Comparison of ENCODE assay signal across 1 cellular context in the genomic region with DNA sequence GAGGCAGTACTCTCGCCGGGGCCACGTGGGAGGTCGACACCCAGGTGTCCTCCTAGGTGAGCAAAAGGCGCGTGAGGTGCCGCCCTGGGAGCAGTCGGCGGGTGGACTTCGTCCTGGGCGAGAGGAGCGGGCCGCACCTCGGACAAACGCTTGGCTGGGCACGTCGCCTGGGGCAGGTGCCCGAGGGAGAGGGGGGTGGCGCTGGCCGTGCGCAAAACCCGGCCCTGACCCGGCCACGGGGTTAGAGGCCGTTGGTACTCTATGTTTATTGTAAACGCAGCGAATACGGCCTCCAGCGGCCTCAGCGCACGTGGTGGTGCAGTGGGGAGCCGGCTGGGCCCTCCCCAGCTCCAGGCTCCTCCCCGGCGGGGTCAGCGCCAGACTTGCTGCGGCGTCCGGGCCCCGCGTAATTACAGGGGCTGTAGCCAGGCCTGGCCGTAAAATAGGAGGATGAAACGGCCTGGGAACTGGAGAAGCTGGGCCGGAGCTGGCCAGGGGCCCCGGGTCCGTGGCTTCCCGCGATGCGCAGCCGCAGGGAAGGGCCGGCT.
TF ChIP-seq lines count a peak whose summit lies in the region.

No MANE protein-coding gene starts in this region.

TF ChIP-seq in HepG2, 621 proteins besides CTCF, POLR2A, EP300 and RAD21 (continued from another document and continues in another):
- TF ChIP-seq, protein P1, sequence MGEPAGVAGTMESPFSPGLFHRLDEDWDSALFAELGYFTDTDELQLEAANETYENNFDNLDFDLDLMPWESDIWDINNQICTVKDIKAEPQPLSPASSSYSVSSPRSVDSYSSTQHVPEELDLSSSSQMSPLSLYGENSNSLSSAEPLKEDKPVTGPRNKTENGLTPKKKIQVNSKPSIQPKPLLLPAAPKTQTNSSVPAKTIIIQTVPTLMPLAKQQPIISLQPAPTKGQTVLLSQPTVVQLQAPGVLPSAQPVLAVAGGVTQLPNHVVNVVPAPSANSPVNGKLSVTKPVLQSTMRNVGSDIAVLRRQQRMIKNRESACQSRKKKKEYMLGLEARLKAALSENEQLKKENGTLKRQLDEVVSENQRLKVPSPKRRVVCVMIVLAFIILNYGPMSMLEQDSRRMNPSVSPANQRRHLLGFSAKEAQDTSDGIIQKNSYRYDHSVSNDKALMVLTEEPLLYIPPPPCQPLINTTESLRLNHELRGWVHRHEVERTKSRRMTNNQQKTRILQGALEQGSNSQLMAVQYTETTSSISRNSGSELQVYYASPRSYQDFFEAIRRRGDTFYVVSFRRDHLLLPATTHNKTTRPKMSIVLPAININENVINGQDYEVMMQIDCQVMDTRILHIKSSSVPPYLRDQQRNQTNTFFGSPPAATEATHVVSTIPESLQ (CRISPR knock-in tag; conservative IDR thresholded peaks at IDR 0.05) = peak; percentile 90
- TF ChIP-seq, protein P2, sequence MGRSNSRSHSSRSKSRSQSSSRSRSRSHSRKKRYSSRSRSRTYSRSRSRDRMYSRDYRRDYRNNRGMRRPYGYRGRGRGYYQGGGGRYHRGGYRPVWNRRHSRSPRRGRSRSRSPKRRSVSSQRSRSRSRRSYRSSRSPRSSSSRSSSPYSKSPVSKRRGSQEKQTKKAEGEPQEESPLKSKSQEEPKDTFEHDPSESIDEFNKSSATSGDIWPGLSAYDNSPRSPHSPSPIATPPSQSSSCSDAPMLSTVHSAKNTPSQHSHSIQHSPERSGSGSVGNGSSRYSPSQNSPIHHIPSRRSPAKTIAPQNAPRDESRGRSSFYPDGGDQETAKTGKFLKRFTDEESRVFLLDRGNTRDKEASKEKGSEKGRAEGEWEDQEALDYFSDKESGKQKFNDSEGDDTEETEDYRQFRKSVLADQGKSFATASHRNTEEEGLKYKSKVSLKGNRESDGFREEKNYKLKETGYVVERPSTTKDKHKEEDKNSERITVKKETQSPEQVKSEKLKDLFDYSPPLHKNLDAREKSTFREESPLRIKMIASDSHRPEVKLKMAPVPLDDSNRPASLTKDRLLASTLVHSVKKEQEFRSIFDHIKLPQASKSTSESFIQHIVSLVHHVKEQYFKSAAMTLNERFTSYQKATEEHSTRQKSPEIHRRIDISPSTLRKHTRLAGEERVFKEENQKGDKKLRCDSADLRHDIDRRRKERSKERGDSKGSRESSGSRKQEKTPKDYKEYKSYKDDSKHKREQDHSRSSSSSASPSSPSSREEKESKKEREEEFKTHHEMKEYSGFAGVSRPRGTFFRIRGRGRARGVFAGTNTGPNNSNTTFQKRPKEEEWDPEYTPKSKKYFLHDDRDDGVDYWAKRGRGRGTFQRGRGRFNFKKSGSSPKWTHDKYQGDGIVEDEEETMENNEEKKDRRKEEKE (IDR thresholded peaks at IDR 0.05) = no peak
- TF ChIP-seq CAMTA2 (CRISPR knock-in tag; IDR thresholded peaks at IDR 0.05; ENCODE audit: borderline replicate concordance) (no peak), CREB1 (IDR thresholded peaks at IDR 0.05) (peak; percentile 14; the same call in 1 of the 2 replicates), CREB1 (CRISPR knock-in tag; IDR thresholded peaks at IDR 0.05) (no peak), IKZF4 (CRISPR knock-in tag; IDR thresholded peaks at IDR 0.05; ENCODE audit: borderline replicate concordance, low read depth, not compliant biosample characterization) (peak; percentile 73), ZNF331 (CRISPR knock-in tag; IDR thresholded peaks at IDR 0.05) (peak; percentile 92), EHMT2 (IDR thresholded peaks at IDR 0.05; ENCODE audit: borderline replicate concordance, low read depth, low read length) (no peak), ZNF232 (CRISPR knock-in tag; IDR thresholded peaks at IDR 0.05; ENCODE audit: borderline replicate concordance) (peak; percentile 91; the same call in 1 of the 2 replicates), JUN (CRISPR knock-in tag; IDR thresholded peaks at IDR 0.05) (peak; percentile 73), ZMYM2 (CRISPR knock-in tag; IDR thresholded peaks at IDR 0.05) (peak; percentile 94), TMF1 (CRISPR knock-in tag; IDR thresholded peaks at IDR 0.05; ENCODE audit: low read depth) (peak; percentile 94), ZNF350 (CRISPR knock-in tag; IDR thresholded peaks at IDR 0.05; ENCODE audit: borderline replicate concordance, low read depth) (peak; percentile 86), ARNT2 (CRISPR knock-in tag; IDR thresholded peaks at IDR 0.05; ENCODE audit: low read depth) (peak; percentile 96), AGO2 (optimal IDR thresholded peaks at IDR 0.05; ENCODE audit: low read depth, low read length) (peak; percentile 98), NFRKB (IDR thresholded peaks at IDR 0.05) (no peak), ATF7 (IDR thresholded peaks at IDR 0.05) (no peak), ATF7 (CRISPR knock-in tag; IDR thresholded peaks at IDR 0.05) (peak; percentile 86), SMARCE1 (IDR thresholded peaks at IDR 0.05; ENCODE audit: borderline replicate concordance) (no peak), ZNF136 (CRISPR knock-in tag; IDR thresholded peaks at IDR 0.05; ENCODE audit: low read depth) (peak; percentile 95), ZKSCAN1 (IDR thresholded peaks at IDR 0.05; ENCODE audit: low read length) (0 out of 2 replicates have a peak, but pooled peaks have one; percentile 7), HOXA9 (CRISPR knock-in tag; IDR thresholded peaks at IDR 0.05; ENCODE audit: borderline replicate concordance) (peak; percentile 66), GTF2F1 (IDR thresholded peaks at IDR 0.05; ENCODE audit: low read length) (no peak), MEIS1 (CRISPR knock-in tag; IDR thresholded peaks at IDR 0.05; ENCODE audit: borderline replicate concordance) (peak; percentile 82; the same call in 1 of the 2 replicates), ZNF768 (CRISPR knock-in tag; IDR thresholded peaks at IDR 0.05) (peak; percentile 42; the same call in 1 of the 2 replicates), ARNTL (CRISPR knock-in tag; IDR thresholded peaks at IDR 0.05) (peak; percentile 99), ZNF614 (CRISPR knock-in tag; IDR thresholded peaks at IDR 0.05; ENCODE audit: borderline replicate concordance) (peak; percentile 74), CEBPG (CRISPR knock-in tag; IDR thresholded peaks at IDR 0.05) (peak; percentile 62), HNRNPL (IDR thresholded peaks at IDR 0.05; ENCODE audit: low read depth, low read length) (peak; percentile 99)
- TF ChIP-seq, protein P3, sequence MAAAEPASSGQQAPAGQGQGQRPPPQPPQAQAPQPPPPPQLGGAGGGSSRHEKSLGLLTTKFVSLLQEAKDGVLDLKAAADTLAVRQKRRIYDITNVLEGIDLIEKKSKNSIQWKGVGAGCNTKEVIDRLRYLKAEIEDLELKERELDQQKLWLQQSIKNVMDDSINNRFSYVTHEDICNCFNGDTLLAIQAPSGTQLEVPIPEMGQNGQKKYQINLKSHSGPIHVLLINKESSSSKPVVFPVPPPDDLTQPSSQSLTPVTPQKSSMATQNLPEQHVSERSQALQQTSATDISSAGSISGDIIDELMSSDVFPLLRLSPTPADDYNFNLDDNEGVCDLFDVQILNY (CRISPR knock-in tag; conservative IDR thresholded peaks at IDR 0.05) = peak; percentile 33; the same call in 1 of the 2 replicates
- TF ChIP-seq, protein P4, sequence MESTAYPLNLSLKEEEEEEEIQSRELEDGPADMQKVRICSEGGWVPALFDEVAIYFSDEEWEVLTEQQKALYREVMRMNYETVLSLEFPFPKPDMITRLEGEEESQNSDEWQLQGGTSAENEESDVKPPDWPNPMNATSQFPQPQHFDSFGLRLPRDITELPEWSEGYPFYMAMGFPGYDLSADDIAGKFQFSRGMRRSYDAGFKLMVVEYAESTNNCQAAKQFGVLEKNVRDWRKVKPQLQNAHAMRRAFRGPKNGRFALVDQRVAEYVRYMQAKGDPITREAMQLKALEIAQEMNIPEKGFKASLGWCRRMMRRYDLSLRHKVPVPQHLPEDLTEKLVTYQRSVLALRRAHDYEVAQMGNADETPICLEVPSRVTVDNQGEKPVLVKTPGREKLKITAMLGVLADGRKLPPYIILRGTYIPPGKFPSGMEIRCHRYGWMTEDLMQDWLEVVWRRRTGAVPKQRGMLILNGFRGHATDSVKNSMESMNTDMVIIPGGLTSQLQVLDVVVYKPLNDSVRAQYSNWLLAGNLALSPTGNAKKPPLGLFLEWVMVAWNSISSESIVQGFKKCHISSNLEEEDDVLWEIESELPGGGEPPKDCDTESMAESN (CRISPR knock-in tag; conservative IDR thresholded peaks at IDR 0.05) = peak; percentile 77
- TF ChIP-seq, protein P5, sequence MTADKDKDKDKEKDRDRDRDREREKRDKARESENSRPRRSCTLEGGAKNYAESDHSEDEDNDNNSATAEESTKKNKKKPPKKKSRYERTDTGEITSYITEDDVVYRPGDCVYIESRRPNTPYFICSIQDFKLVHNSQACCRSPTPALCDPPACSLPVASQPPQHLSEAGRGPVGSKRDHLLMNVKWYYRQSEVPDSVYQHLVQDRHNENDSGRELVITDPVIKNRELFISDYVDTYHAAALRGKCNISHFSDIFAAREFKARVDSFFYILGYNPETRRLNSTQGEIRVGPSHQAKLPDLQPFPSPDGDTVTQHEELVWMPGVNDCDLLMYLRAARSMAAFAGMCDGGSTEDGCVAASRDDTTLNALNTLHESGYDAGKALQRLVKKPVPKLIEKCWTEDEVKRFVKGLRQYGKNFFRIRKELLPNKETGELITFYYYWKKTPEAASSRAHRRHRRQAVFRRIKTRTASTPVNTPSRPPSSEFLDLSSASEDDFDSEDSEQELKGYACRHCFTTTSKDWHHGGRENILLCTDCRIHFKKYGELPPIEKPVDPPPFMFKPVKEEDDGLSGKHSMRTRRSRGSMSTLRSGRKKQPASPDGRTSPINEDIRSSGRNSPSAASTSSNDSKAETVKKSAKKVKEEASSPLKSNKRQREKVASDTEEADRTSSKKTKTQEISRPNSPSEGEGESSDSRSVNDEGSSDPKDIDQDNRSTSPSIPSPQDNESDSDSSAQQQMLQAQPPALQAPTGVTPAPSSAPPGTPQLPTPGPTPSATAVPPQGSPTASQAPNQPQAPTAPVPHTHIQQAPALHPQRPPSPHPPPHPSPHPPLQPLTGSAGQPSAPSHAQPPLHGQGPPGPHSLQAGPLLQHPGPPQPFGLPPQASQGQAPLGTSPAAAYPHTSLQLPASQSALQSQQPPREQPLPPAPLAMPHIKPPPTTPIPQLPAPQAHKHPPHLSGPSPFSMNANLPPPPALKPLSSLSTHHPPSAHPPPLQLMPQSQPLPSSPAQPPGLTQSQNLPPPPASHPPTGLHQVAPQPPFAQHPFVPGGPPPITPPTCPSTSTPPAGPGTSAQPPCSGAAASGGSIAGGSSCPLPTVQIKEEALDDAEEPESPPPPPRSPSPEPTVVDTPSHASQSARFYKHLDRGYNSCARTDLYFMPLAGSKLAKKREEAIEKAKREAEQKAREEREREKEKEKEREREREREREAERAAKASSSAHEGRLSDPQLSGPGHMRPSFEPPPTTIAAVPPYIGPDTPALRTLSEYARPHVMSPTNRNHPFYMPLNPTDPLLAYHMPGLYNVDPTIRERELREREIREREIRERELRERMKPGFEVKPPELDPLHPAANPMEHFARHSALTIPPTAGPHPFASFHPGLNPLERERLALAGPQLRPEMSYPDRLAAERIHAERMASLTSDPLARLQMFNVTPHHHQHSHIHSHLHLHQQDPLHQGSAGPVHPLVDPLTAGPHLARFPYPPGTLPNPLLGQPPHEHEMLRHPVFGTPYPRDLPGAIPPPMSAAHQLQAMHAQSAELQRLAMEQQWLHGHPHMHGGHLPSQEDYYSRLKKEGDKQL (CRISPR knock-in tag; IDR thresholded peaks at IDR 0.05; ENCODE audit: low read depth) = 0 out of 2 replicates have a peak, but pooled peaks have one; percentile 75
- TF ChIP-seq, protein P6, sequence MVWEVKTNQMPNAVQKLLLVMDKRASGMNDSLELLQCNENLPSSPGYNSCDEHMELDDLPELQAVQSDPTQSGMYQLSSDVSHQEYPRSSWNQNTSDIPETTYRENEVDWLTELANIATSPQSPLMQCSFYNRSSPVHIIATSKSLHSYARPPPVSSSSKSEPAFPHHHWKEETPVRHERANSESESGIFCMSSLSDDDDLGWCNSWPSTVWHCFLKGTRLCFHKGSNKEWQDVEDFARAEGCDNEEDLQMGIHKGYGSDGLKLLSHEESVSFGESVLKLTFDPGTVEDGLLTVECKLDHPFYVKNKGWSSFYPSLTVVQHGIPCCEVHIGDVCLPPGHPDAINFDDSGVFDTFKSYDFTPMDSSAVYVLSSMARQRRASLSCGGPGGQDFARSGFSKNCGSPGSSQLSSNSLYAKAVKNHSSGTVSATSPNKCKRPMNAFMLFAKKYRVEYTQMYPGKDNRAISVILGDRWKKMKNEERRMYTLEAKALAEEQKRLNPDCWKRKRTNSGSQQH (CRISPR knock-in tag; IDR thresholded peaks at IDR 0.05; ENCODE audit: low read depth) = peak; percentile 47; the same call in 1 of the 2 replicates
- TF ChIP-seq, protein P7, sequence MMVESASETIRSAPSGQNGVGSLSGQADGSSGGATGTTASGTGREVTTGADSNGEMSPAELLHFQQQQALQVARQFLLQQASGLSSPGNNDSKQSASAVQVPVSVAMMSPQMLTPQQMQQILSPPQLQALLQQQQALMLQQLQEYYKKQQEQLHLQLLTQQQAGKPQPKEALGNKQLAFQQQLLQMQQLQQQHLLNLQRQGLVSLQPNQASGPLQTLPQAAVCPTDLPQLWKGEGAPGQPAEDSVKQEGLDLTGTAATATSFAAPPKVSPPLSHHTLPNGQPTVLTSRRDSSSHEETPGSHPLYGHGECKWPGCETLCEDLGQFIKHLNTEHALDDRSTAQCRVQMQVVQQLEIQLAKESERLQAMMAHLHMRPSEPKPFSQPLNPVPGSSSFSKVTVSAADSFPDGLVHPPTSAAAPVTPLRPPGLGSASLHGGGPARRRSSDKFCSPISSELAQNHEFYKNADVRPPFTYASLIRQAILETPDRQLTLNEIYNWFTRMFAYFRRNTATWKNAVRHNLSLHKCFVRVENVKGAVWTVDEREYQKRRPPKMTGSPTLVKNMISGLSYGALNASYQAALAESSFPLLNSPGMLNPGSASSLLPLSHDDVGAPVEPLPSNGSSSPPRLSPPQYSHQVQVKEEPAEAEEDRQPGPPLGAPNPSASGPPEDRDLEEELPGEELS (CRISPR knock-in tag; IDR thresholded peaks at IDR 0.05) = peak; percentile 97
- TF ChIP-seq, protein P8, sequence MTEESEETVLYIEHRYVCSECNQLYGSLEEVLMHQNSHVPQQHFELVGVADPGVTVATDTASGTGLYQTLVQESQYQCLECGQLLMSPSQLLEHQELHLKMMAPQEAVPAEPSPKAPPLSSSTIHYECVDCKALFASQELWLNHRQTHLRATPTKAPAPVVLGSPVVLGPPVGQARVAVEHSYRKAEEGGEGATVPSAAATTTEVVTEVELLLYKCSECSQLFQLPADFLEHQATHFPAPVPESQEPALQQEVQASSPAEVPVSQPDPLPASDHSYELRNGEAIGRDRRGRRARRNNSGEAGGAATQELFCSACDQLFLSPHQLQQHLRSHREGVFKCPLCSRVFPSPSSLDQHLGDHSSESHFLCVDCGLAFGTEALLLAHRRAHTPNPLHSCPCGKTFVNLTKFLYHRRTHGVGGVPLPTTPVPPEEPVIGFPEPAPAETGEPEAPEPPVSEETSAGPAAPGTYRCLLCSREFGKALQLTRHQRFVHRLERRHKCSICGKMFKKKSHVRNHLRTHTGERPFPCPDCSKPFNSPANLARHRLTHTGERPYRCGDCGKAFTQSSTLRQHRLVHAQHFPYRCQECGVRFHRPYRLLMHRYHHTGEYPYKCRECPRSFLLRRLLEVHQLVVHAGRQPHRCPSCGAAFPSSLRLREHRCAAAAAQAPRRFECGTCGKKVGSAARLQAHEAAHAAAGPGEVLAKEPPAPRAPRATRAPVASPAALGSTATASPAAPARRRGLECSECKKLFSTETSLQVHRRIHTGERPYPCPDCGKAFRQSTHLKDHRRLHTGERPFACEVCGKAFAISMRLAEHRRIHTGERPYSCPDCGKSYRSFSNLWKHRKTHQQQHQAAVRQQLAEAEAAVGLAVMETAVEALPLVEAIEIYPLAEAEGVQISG (CRISPR knock-in tag; IDR thresholded peaks at IDR 0.05) = peak; percentile 90
